1 cellular context compared by ENCODE assay signal in genomic region chr15:90387534-90388461, GRCh38.
TF ChIP-seq lines count a peak whose summit lies in the region.

Gene IQGAP1, plus strand, starts transcription at chr15:90388242. Its CDS starts 100 bp downstream, at chr15:90388342.

TF ChIP-seq in SK-N-SH, 30 proteins besides CTCF, POLR2A, EP300 and RAD21 (continued from another document):
- TF ChIP-seq USF2 (IDR thresholded peaks at IDR 0.05; ENCODE audit: borderline replicate concordance, low read depth, low read length) (no peak), FOXJ3 (CRISPR knock-in tag; IDR thresholded peaks at IDR 0.05) (no peak), MXI1 (IDR thresholded peaks at IDR 0.05; ENCODE audit: low read depth, low read length) (no peak), RCOR1 (IDR thresholded peaks at IDR 0.05; ENCODE audit: low read length) (no peak), FOSL2 (IDR thresholded peaks at IDR 0.05; ENCODE audit: borderline replicate concordance, low read depth) (no peak), RXRA (IDR thresholded peaks at IDR 0.05; ENCODE audit: borderline replicate concordance, low read depth) (no peak), TEAD4 (IDR thresholded peaks at IDR 0.05; ENCODE audit: borderline replicate concordance, insufficient read depth) (no peak), POLR2AphosphoS5 (IDR thresholded peaks at IDR 0.05; ENCODE audit: low read depth, low read length) (peak; percentile 75), GATA2 (CRISPR knock-in tag; IDR thresholded peaks at IDR 0.05) (no peak), MEF2A (IDR thresholded peaks at IDR 0.05; ENCODE audit: borderline replicate concordance, low read depth) (no peak), JUND (IDR thresholded peaks at IDR 0.05) (no peak), NRF1 (IDR thresholded peaks at IDR 0.05; ENCODE audit: low read depth, low read length) (0 out of 2 replicates have a peak, but pooled peaks have one; percentile 29), SIN3A (IDR thresholded peaks at IDR 0.05; ENCODE audit: borderline replicate concordance, low read depth, low read length) (peak; percentile 83; the same call in 1 of the 2 replicates), ELF1 (IDR thresholded peaks at IDR 0.05) (peak; percentile 33; the same call in 1 of the 2 replicates), TAF1 (IDR thresholded peaks at IDR 0.05; ENCODE audit: borderline replicate concordance, low read depth, low read length) (peak; percentile 79), TCF12 (IDR thresholded peaks at IDR 0.05) (no peak), ZBTB33 (IDR thresholded peaks at IDR 0.05; ENCODE audit: borderline replicate concordance, low read depth) (no peak), GABPA (IDR thresholded peaks at IDR 0.05; ENCODE audit: low read depth) (peak; percentile 46)
- TF ChIP-seq, protein P1, sequence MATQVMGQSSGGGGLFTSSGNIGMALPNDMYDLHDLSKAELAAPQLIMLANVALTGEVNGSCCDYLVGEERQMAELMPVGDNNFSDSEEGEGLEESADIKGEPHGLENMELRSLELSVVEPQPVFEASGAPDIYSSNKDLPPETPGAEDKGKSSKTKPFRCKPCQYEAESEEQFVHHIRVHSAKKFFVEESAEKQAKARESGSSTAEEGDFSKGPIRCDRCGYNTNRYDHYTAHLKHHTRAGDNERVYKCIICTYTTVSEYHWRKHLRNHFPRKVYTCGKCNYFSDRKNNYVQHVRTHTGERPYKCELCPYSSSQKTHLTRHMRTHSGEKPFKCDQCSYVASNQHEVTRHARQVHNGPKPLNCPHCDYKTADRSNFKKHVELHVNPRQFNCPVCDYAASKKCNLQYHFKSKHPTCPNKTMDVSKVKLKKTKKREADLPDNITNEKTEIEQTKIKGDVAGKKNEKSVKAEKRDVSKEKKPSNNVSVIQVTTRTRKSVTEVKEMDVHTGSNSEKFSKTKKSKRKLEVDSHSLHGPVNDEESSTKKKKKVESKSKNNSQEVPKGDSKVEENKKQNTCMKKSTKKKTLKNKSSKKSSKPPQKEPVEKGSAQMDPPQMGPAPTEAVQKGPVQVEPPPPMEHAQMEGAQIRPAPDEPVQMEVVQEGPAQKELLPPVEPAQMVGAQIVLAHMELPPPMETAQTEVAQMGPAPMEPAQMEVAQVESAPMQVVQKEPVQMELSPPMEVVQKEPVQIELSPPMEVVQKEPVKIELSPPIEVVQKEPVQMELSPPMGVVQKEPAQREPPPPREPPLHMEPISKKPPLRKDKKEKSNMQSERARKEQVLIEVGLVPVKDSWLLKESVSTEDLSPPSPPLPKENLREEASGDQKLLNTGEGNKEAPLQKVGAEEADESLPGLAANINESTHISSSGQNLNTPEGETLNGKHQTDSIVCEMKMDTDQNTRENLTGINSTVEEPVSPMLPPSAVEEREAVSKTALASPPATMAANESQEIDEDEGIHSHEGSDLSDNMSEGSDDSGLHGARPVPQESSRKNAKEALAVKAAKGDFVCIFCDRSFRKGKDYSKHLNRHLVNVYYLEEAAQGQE (IDR thresholded peaks at IDR 0.05; ENCODE audit: low read depth, low read length) = peak; percentile 26; the same call in 1 of the 2 replicates
- TF ChIP-seq, protein P2, sequence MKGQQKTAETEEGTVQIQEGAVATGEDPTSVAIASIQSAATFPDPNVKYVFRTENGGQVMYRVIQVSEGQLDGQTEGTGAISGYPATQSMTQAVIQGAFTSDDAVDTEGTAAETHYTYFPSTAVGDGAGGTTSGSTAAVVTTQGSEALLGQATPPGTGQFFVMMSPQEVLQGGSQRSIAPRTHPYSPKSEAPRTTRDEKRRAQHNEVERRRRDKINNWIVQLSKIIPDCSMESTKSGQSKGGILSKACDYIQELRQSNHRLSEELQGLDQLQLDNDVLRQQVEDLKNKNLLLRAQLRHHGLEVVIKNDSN (IDR thresholded peaks at IDR 0.05; ENCODE audit: borderline replicate concordance, low read depth) = no peak
- TF ChIP-seq, protein P3, sequence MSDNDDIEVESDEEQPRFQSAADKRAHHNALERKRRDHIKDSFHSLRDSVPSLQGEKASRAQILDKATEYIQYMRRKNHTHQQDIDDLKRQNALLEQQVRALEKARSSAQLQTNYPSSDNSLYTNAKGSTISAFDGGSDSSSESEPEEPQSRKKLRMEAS (IDR thresholded peaks at IDR 0.05; ENCODE audit: low read depth) = no peak; the same call in 1 of the 2 replicates
